ENCODE assay signal across 8 cellular contexts in genomic region chr1:203628185-203628996, GRCh38. TPM values are rescaled to one million over a fixed set of nuclear protein-coding genes. Genes with fewer than 3 reads are reported as not detected.
A peak's percentile ranks its signal among the peaks of the same experiment; 100 is the strongest.
DNase-seq lines count a peak whose midpoint lies in the region; ATAC-seq and TF ChIP-seq lines count a peak whose summit lies in the region.

No MANE protein-coding gene starts in this region.

- TF ChIP-seq CTCF in right lobe of liver (IDR thresholded peaks at IDR 0.05) (peak in 1 of 4 donors; percentile 3), thoracic aorta (IDR thresholded peaks at IDR 0.05) (peak; percentile 39)

- H3K27ac ChIP-seq in cingulate gyrus (ENCODE audit: low read depth, low read length) (peak overlapping the region; percentile 77), right lobe of liver (peak overlapping the region in 2 of 3 donors; percentile 87 to 88), thoracic aorta (peak overlapping the region; percentile 89 to 95)

- no peak for TF ChIP-seq POLR2A in right lobe of liver (IDR thresholded peaks at IDR 0.05)

- H3K4me3 ChIP-seq in right lobe of liver (peak overlapping the region; percentile 69 to 78 (median 75)), thoracic aorta (peak overlapping the region; percentile 85)

- ATAC-seq in right lobe of liver: no peak
- no peak for ATAC-seq in thoracic aorta (ENCODE audit: insufficient number of reproducible peaks, low FRiP score, low read depth)

- peak; percentile 56 for DNase-seq in NCI-H82 (lab: John Stamatoyannopoulos, UW)
- DNase-seq in NCI-H82 treated with DMSO at 0.1 percent for 48 hours (lab: John Stamatoyannopoulos, UW; ENCODE audit: unreplicated experiment): no peak
- DNase-seq in OCI-M1 (lab: John Stamatoyannopoulos, UW): peak; percentile 43
- DNase-seq in right lobe of liver: peak in 2 of 3 donors; percentile 25 to 63
- DNase-seq in thoracic aorta (ENCODE audit: low spot score): no peak
- no peak for DNase-seq in SIG-M5 treated with dmso at 0.1 percent for 504 hours (lab: John Stamatoyannopoulos, UW; ENCODE audit: unreplicated experiment)
- no peak for DNase-seq in HuH-7.5 (ENCODE audit: low spot score)

- intact Hi-C loops in right lobe of liver (cut with DNase I): loop anchor here in 1 of 2 donors (10.0 kb wide), 2 partner anchors 56 to 114 kb away; no protein-coding TSS in a partner anchor

- H3K9me3 ChIP-seq in right lobe of liver (no peaks in the 10 kb centered on the region), thoracic aorta (no peaks in the 10 kb centered on the region)

- H3K36me3 ChIP-seq in right lobe of liver (no peaks in the 10 kb centered on the region), thoracic aorta (no peaks in the 10 kb centered on the region)

- WGBS in right lobe of liver (ENCODE audit: insufficient coverage, low coverage, low lambda C conversion rate, missing lambda C conversion rate): 38% methylated on average over 15 of the region's 19 CpGs

- H3K27me3 ChIP-seq in right lobe of liver (no peaks in the 10 kb centered on the region), thoracic aorta (replicated peaks; ENCODE audit: insufficient read depth) (no peaks in the 10 kb centered on the region)

- peaks cover 0 to 37% (median 6%) of the 10 kb centered on the region in 4 donors for H3K4me1 ChIP-seq in right lobe of liver
- peaks cover 19 to 44% of the 10 kb centered on the region in 2 donors for H3K4me1 ChIP-seq in thoracic aorta (ENCODE audit: control insufficient read depth in 1 of 2, low read depth in 2 of 2)

RNA-seq across cellular contexts. Expression of gene ATP2B4, which starts 1.8 kb away (rescaled TPM):
- total RNA-seq in right lobe of liver (10 to 100 TPM in 4 of 6 experiments, 1 to 10 TPM in 2; 8.7 to 59.3 (median 23.3) TPM), thoracic aorta (100 to 1,000 TPM; 131 to 138 TPM)

Comparison
In these comparisons a context has a peak if more than half of its experiments do, and no peak if none do; other contexts are left out.
1. DNase-seq: peak in NCI-H82 (single experiment), OCI-M1 (single experiment) and right lobe of liver (2 of 3); none in NCI-H82 treated with DMSO at 0.1 percent for 48 hours (single experiment), thoracic aorta (single experiment), SIG-M5 treated with dmso at 0.1 percent for 504 hours (single experiment) and HuH-7.5 (single experiment).
2. Peak in every context shown above with its lines, with median percentiles within 50 percentile points of each other: H3K27ac ChIP-seq.